In genomic region chr13:49781791-49782190, GRCh38 we compare ENCODE assay signal across 1 cellular context.
TF ChIP-seq lines count a peak whose summit lies in the region.

No MANE protein-coding gene starts in this region.

TF ChIP-seq in IMR-90, 13 proteins besides CTCF, POLR2A, EP300 and RAD21 (continued from another document):
- TF ChIP-seq MXI1 (IDR thresholded peaks at IDR 0.05; ENCODE audit: borderline replicate concordance, low read depth, low read length) (no peak), ELK1 (IDR thresholded peaks at IDR 0.05; ENCODE audit: borderline replicate concordance, low read depth, low read length) (no peak), RCOR1 (IDR thresholded peaks at IDR 0.05; ENCODE audit: insufficient replicate concordance, low read length) (no peak), MAZ (IDR thresholded peaks at IDR 0.05; ENCODE audit: borderline replicate concordance, low read depth, low read length) (no peak)
